Comparison of ENCODE assay signal across 31 cellular contexts in the genomic region with DNA sequence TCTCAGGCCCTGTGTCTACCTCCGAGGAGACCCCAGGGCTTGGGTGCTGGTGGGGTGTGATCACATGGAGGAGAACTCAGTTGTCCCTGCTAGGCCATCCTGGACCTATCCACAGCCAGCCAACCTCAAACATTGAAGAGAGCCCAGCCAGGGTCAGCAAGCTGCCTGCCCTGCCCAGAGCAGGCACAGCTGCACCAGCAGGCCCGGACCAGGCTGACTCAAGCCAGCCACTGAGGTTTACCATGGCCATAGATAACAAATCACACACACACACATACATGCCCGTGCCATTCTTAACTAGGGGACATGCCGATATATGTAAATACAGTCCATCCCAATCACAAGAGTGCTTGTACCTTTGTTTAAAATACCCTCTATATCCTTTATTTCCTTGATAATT.
"Had no signal": no experiment of that assay in that cellular context is flagged by ENCODE, and none has a peak within 500 bp of the region (broad histone marks: within the 10 kb centered on the region; RNA-seq: fewer than 3 reads in every experiment).

No MANE protein-coding gene starts in this region.

- H3K36me3 Mint-ChIP-seq: activated CD8-positive, alpha-beta memory T cell treated with anti-CD3 and anti-CD28 coated beads, Interleukin-2, amount 10 ng/mL, durations not matched to agents 7 days and 5 days; activated naive CD8-positive, alpha-beta T cell treated with anti-CD3 and anti-CD28 coated beads for 36 hours had no signal

- H3K4me3 ChIP-seq: MG63, SJSA1 had no signal

- H3K9me3 ChIP-seq: MG63, SJSA1 had no signal

- DNase-seq: activated B cell treated with CpG ODN at 0.5 μM for 24 hours; activated CD4-positive, alpha-beta memory T cell treated with anti-CD3 and anti-CD28 coated beads, Interleukin-2, amount 10 ng/mL, durations not matched to agents 7 days and 5 days; activated CD4-positive, alpha-beta T cell treated with anti-CD3 and anti-CD28 coated beads for 4 hours; activated CD4-positive, CD25-positive, alpha-beta regulatory T cell treated with anti-CD3 and anti-CD28 coated beads, Interleukin-2, amount 50 U/mL, for 72 hours; activated CD8-positive, alpha-beta memory T cell treated with anti-CD3 and anti-CD28 coated beads for 24 hours; activated CD8-positive, alpha-beta memory T cell treated with anti-CD3 and anti-CD28 coated beads, Interleukin-2, amount 10 ng/mL, durations not matched to agents 7 days and 5 days; activated CD8-positive, alpha-beta memory T cell treated with anti-CD3 and anti-CD28 coated beads, Interleukin-2, amount 50 U/mL, for 48 hours; activated effector memory CD4-positive, alpha-beta T cell treated with Interleukin-2 at 50 U/mL for 16 hours; activated naive CD4-positive, alpha-beta T cell treated with anti-CD3 and anti-CD28 coated beads, Interleukin-2, amount 50 U/mL, for 16 hours; activated naive CD8-positive, alpha-beta T cell treated with anti-CD3 and anti-CD28 coated beads for 36 hours; activated T-cell treated with anti-CD3 and anti-CD28 coated beads, Interleukin-2, amount 50 U/mL, for 48 hours; amniotic stem cell; aorta; brain microvascular endothelial cell; central memory CD4-positive, alpha-beta T cell; Karpas-422; MG63; NCI-H1048; NCI-H1105 treated with DMSO at 0.1 percent for 48 hours; NCI-H1436; NCI-H1694; NCI-H1930; NCI-H345; NCI-H524 treated with DMSO at 0.1 percent for 48 hours; SW 1271; T-helper 1 cell; T-helper 2 cell; T-helper 9 cell had no signal

- H3K27me3 ChIP-seq: brain microvascular endothelial cell, MG63 had no signal

- H3K4me1 ChIP-seq: SJSA1 had no signal

- H3K4me1 Mint-ChIP-seq: activated B cell treated with CpG ODN at 0.5 μM for 24 hours; activated CD4-positive, alpha-beta memory T cell treated with anti-CD3 and anti-CD28 coated beads, Interleukin-2, amount 10 ng/mL, durations not matched to agents 7 days and 5 days; activated CD8-positive, alpha-beta memory T cell treated with anti-CD3 and anti-CD28 coated beads, Interleukin-2, amount 10 ng/mL, durations not matched to agents 7 days and 5 days; activated naive CD8-positive, alpha-beta T cell treated with anti-CD3 and anti-CD28 coated beads for 36 hours had no signal

- H3K36me3 ChIP-seq: brain microvascular endothelial cell, MG63 had no signal

- ATAC-seq: activated CD8-positive, alpha-beta memory T cell treated with anti-CD3 and anti-CD28 coated beads, Interleukin-2, amount 10 ng/mL, durations not matched to agents 7 days and 5 days; Panc1 had no signal

- H3K9me3 Mint-ChIP-seq: activated B cell treated with CpG ODN at 0.5 μM for 24 hours; activated CD4-positive, alpha-beta memory T cell treated with anti-CD3 and anti-CD28 coated beads, Interleukin-2, amount 10 ng/mL, durations not matched to agents 7 days and 5 days; activated naive CD8-positive, alpha-beta T cell treated with anti-CD3 and anti-CD28 coated beads for 36 hours had no signal

- H3K27ac Mint-ChIP-seq: activated B cell treated with CpG ODN at 0.5 μM for 24 hours; activated CD4-positive, alpha-beta memory T cell treated with anti-CD3 and anti-CD28 coated beads, Interleukin-2, amount 10 ng/mL, durations not matched to agents 7 days and 5 days; activated CD8-positive, alpha-beta memory T cell treated with anti-CD3 and anti-CD28 coated beads, Interleukin-2, amount 10 ng/mL, durations not matched to agents 7 days and 5 days; activated naive CD8-positive, alpha-beta T cell treated with anti-CD3 and anti-CD28 coated beads for 36 hours had no signal

- H3K4me3 Mint-ChIP-seq: activated B cell treated with CpG ODN at 0.5 μM for 24 hours; activated CD4-positive, alpha-beta memory T cell treated with anti-CD3 and anti-CD28 coated beads, Interleukin-2, amount 10 ng/mL, durations not matched to agents 7 days and 5 days; activated CD8-positive, alpha-beta memory T cell treated with anti-CD3 and anti-CD28 coated beads, Interleukin-2, amount 10 ng/mL, durations not matched to agents 7 days and 5 days; activated naive CD8-positive, alpha-beta T cell treated with anti-CD3 and anti-CD28 coated beads for 36 hours had no signal

- H3K27ac ChIP-seq: brain microvascular endothelial cell, SJSA1, VCaP had no signal
